Comparison of ENCODE assay signal across 17 cellular contexts in the genomic region with DNA sequence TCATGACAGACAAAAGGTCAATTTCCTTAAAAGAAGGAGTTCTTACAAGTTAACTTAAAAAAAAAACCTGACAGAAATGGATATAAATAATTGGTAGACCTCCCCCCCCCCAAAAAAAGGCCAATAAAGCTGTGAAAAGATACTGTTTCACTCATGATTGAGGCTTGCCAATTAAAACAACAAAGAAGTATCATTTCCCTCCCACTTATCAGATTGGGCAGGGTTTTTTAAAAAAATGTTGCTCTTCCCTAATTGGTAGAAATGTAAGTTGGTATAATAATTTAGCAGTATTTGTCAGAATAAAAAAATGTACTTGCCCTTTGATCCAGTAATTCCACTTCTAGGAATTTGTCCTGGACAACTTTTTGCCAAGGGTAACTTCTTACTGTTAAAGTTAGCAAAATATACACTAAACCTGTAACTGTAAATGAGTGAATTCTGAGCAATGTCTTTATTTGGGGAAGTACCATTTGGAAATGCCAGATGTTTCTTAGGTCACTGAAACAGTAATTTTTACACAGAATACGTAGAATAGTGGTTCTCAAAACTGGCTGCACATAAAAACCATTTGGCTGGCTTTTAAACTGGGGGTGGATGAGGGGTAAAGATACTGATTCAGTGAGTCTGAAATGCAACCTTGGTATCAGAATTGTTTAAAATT. TPM values are rescaled to one million over a fixed set of nuclear protein-coding genes. Genes with fewer than 3 reads are reported as not detected.
DNase-seq lines count a peak whose midpoint lies in the region; ATAC-seq and TF ChIP-seq lines count a peak whose summit lies in the region.
"Had no signal": no experiment of that assay in that cellular context is flagged by ENCODE, and none has a peak within 500 bp of the region (broad histone marks: within the 10 kb centered on the region; RNA-seq: fewer than 3 reads in every experiment).

No MANE protein-coding gene starts in this region.

- no peaks in the 10 kb centered on the region for H3K36me3 ChIP-seq in naive thymus-derived CD4-positive, alpha-beta T cell (ENCODE audit: control insufficient read depth in 2 of 3, insufficient read depth in 3 of 3, low read length in 3 of 3)
- H3K36me3 ChIP-seq: esophagus muscularis mucosa had no signal

- intact Hi-C loops in activated CD4-positive, alpha-beta T cell treated with anti-CD3 and anti-CD28 coated beads for 36 hours (cut with DNase I, micrococcal nuclease), result no loop called here
- intact Hi-C loops in activated B cell treated with CpG ODN at 0.5 μM for 24 hours (cut with micrococcal nuclease), result no loop called here
- intact Hi-C loops in naive thymus-derived CD4-positive, alpha-beta T cell (cut with micrococcal nuclease), result no loop called here

- POLR2A ChIA-PET in activated CD4-positive, alpha-beta T cell treated with anti-CD3 and anti-CD28 coated beads for 36 hours (lab: Charles Lee), result no interaction called here
- POLR2A ChIA-PET in activated B cell treated with CpG ODN at 0.5 μM for 24 hours (lab: Charles Lee), result no interaction called here
- POLR2A ChIA-PET in naive thymus-derived CD4-positive, alpha-beta T cell (lab: Charles Lee), result no interaction called here

- DNase-seq in activated CD4-positive, alpha-beta T cell treated with anti-CD3 and anti-CD28 coated beads for 36 hours, result no peak
- no peak for DNase-seq in activated CD4-positive, alpha-beta T cell treated with anti-CD3 and anti-CD28 coated beads, Interleukin-2, amount 50 U/mL, for 4 hours
- DNase-seq in activated B cell treated with CpG ODN at 0.5 μM for 24 hours, result no peak
- DNase-seq in naive thymus-derived CD4-positive, alpha-beta T cell, result no peak
- DNase-seq in NCI-H2171 (lab: John Stamatoyannopoulos, UW), result no peak
- no peak for DNase-seq in NCI-H128 (lab: John Stamatoyannopoulos, UW; ENCODE audit: unreplicated experiment)
- DNase-seq: activated CD8-positive, alpha-beta memory T cell treated with anti-CD3 and anti-CD28 coated beads for 24 hours; activated effector memory CD4-positive, alpha-beta T cell treated with anti-CD3 and anti-CD28 coated beads, Interleukin-2, amount 50 U/mL, for 16 hours; hippocampal formation; NCI-H1694; PC-9 had no signal

- H3K9me3 ChIP-seq in naive thymus-derived CD4-positive, alpha-beta T cell (ENCODE audit: control insufficient read depth in 2 of 3, low read length in 3 of 3), result no peaks in the 10 kb centered on the region

- H3K4me3 Mint-ChIP-seq in activated CD4-positive, alpha-beta T cell treated with anti-CD3 and anti-CD28 coated beads for 36 hours, result no peak overlapping the region
- H3K4me3 Mint-ChIP-seq in activated B cell treated with CpG ODN at 0.5 μM for 24 hours, result peak overlapping the region; percentile 33
- H3K4me3 Mint-ChIP-seq in naive thymus-derived CD4-positive, alpha-beta T cell, result peak overlapping the region in 1 of 10 donors; percentile 25

- no peak overlapping the region for H3K4me3 ChIP-seq in naive thymus-derived CD4-positive, alpha-beta T cell (ENCODE audit: low read length)
- H3K4me3 ChIP-seq: esophagus muscularis mucosa, PC-9 had no signal

- H3K36me3 Mint-ChIP-seq in activated CD4-positive, alpha-beta T cell treated with anti-CD3 and anti-CD28 coated beads for 36 hours (ENCODE audit: low read depth), result peaks cover 13% of the 10 kb centered on the region
- peaks cover 16% of the 10 kb centered on the region for H3K36me3 Mint-ChIP-seq in activated B cell treated with CpG ODN at 0.5 μM for 24 hours (ENCODE audit: low read depth)
- peaks cover 11 to 46% (median 30%) of the 10 kb centered on the region in 5 donors for H3K36me3 Mint-ChIP-seq in naive thymus-derived CD4-positive, alpha-beta T cell

- no peak overlapping the region for H3K27ac ChIP-seq in naive thymus-derived CD4-positive, alpha-beta T cell (ENCODE audit: low read depth, low read length)
- H3K27ac ChIP-seq: esophagus muscularis mucosa, KMS-11, parathyroid adenoma, PC-9 had no signal

- no peaks in the 10 kb centered on the region for H3K9me3 Mint-ChIP-seq in activated CD4-positive, alpha-beta T cell treated with anti-CD3 and anti-CD28 coated beads for 36 hours (ENCODE audit: low read depth)
- no peaks in the 10 kb centered on the region for H3K9me3 Mint-ChIP-seq in activated B cell treated with CpG ODN at 0.5 μM for 24 hours
- peaks cover 0 to 3% (median 0%) of the 10 kb centered on the region in 11 donors for H3K9me3 Mint-ChIP-seq in naive thymus-derived CD4-positive, alpha-beta T cell

- no peak overlapping the region for H3K27ac Mint-ChIP-seq in activated CD4-positive, alpha-beta T cell treated with anti-CD3 and anti-CD28 coated beads for 36 hours
- H3K27ac Mint-ChIP-seq in activated B cell treated with CpG ODN at 0.5 μM for 24 hours, result no peak overlapping the region
- H3K27ac Mint-ChIP-seq in naive thymus-derived CD4-positive, alpha-beta T cell, result no peak overlapping the region

- peaks cover 60% of the 10 kb centered on the region for H3K4me1 Mint-ChIP-seq in activated CD4-positive, alpha-beta T cell treated with anti-CD3 and anti-CD28 coated beads for 36 hours
- peaks cover 71% of the 10 kb centered on the region for H3K4me1 Mint-ChIP-seq in activated B cell treated with CpG ODN at 0.5 μM for 24 hours
- peaks cover 12 to 94% (median 87%) of the 10 kb centered on the region in 7 donors for H3K4me1 Mint-ChIP-seq in naive thymus-derived CD4-positive, alpha-beta T cell

- H3K27me3 ChIP-seq in naive thymus-derived CD4-positive, alpha-beta T cell (ENCODE audit: control insufficient read depth in 2 of 2, insufficient read depth in 2 of 2, low read length in 2 of 2), result no peaks in the 10 kb centered on the region
- H3K27me3 ChIP-seq: esophagus muscularis mucosa had no signal

- no peaks in the 10 kb centered on the region for H3K27me3 Mint-ChIP-seq in activated CD4-positive, alpha-beta T cell treated with anti-CD3 and anti-CD28 coated beads for 36 hours
- H3K27me3 Mint-ChIP-seq in activated B cell treated with CpG ODN at 0.5 μM for 24 hours, result no peaks in the 10 kb centered on the region
- H3K27me3 Mint-ChIP-seq in naive thymus-derived CD4-positive, alpha-beta T cell, result no peaks in the 10 kb centered on the region

- peak; percentile 68 for ATAC-seq in activated CD4-positive, alpha-beta T cell treated with anti-CD3 and anti-CD28 coated beads for 36 hours
- peak; percentile 52 for ATAC-seq in HG02678 (IDR thresholded peaks at IDR 0.05; ENCODE audit: unreplicated experiment)
- ATAC-seq in activated B cell treated with CpG ODN at 0.5 μM for 24 hours (ENCODE audit: low read depth), result no peak
- peak; percentile 24 for ATAC-seq in naive thymus-derived CD4-positive, alpha-beta T cell
- no peak for ATAC-seq in GM18502 (IDR thresholded peaks at IDR 0.05; ENCODE audit: poor library complexity, unreplicated experiment)
- ATAC-seq: HCT116 had no signal

- TF ChIP-seq CTCF in activated B cell treated with CpG ODN at 0.5 μM for 24 hours (IDR thresholded peaks at IDR 0.05), result no peak

- CTCF ChIA-PET in activated CD4-positive, alpha-beta T cell treated with anti-CD3 and anti-CD28 coated beads for 36 hours (lab: Charles Lee), result interaction anchor here (0.8 to 1.1 kb wide), 3 partner anchors 15 to 154 kb away, joined by 3 read pairs; no protein-coding TSS in a partner anchor
- CTCF ChIA-PET in activated B cell treated with CpG ODN at 0.5 μM for 24 hours (lab: Charles Lee), result no interaction called here
- CTCF ChIA-PET in naive thymus-derived CD4-positive, alpha-beta T cell (lab: Charles Lee), result no interaction called here

- H3K4me1 ChIP-seq in naive thymus-derived CD4-positive, alpha-beta T cell (ENCODE audit: control insufficient read depth in 2 of 2, insufficient read depth in 2 of 2, low read length in 2 of 2), result peaks cover 0 to 9% of the 10 kb centered on the region in 2 donors
- H3K4me1 ChIP-seq: parathyroid adenoma had no signal

RNA-seq across cellular contexts. Expression of a gene that starts 17.5 kb away (rescaled TPM):
- 10 to 100 TPM; 19.6 to 23.6 TPM for total RNA-seq in activated CD4-positive, alpha-beta T cell treated with anti-CD3 and anti-CD28 coated beads for 36 hours
- total RNA-seq in activated B cell treated with CpG ODN at 0.5 μM for 24 hours, result 23.4 and 24.5 TPM in 2 replicates
- 10 to 100 TPM; 14.9 to 27.7 (median 19.6) TPM for total RNA-seq in naive thymus-derived CD4-positive, alpha-beta T cell
- polyA plus RNA-seq in naive thymus-derived CD4-positive, alpha-beta T cell, result 10 to 100 TPM; 20.8 to 35.5 TPM

Comparison
In these comparisons a context has a peak if more than half of its experiments do, and no peak if none do; other contexts are left out.
1. ATAC-seq: peak in activated CD4-positive, alpha-beta T cell treated with anti-CD3 and anti-CD28 coated beads for 36 hours (single experiment), HG02678 (single experiment) and naive thymus-derived CD4-positive, alpha-beta T cell (single experiment); none in activated B cell treated with CpG ODN at 0.5 μM for 24 hours (single experiment) and GM18502 (single experiment).